1 cellular context compared by ENCODE assay signal in the genomic region with DNA sequence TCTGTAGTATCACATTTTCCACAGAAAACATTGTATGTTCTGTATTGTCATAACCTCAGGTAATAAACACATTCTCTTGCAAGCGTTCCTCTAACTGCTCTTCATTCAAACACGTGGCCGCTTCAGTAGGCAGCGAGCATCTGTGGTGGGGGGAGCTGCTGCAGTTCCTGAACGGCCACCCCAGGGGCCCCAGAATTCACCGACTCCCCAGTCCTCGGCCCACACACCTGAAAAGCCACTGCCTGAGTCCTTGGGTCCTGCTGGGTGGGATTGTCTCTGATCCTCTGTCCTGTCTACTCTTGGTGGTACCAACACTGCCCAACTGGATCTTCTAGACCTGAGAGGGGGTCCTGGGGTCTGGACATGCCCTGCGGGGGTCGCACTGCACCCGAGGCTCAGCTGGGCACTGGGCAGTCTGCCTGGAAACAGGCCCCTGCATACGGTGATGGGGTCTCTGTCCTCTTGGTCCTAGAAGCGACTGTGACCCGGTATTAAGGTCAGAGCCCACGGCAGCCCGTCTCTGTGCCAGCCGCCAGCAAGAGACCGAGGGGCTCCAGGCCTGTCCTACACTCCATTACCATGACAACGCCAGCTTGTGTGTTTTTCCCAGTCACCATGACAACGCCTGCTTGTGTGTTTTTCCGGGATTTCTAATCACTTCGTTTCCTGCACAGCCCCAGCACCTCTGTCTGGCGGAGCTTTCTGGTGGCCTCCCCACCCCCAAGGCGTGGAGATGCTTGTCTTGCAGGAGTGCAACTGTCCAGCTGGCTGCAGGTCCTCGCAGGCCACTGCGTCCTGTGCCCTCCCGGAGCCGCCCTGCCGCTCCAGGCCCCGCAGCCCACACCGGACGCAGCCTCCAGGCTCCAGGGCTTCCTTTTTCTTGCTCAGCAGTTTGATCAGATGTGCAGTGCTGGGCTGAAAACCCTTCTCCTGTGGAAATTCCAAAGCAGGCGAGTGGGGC.
TF ChIP-seq lines count a peak whose summit lies in the region.

No MANE protein-coding gene starts in this region.

TF ChIP-seq in GM12878, 131 proteins besides CTCF, POLR2A, EP300 and RAD21:
- 0 out of 2 replicates have a peak, but pooled peaks have one; percentile 20 for TF ChIP-seq BMI1 (IDR thresholded peaks at IDR 0.05; ENCODE audit: borderline replicate concordance)
- no peak for TF ChIP-seq MXI1 (IDR thresholded peaks at IDR 0.05; ENCODE audit: low read depth, low read length)
- no peak for TF ChIP-seq NR2F1 (conservative IDR thresholded peaks at IDR 0.05)
